1 cellular context compared by ENCODE assay signal in the genomic region with DNA sequence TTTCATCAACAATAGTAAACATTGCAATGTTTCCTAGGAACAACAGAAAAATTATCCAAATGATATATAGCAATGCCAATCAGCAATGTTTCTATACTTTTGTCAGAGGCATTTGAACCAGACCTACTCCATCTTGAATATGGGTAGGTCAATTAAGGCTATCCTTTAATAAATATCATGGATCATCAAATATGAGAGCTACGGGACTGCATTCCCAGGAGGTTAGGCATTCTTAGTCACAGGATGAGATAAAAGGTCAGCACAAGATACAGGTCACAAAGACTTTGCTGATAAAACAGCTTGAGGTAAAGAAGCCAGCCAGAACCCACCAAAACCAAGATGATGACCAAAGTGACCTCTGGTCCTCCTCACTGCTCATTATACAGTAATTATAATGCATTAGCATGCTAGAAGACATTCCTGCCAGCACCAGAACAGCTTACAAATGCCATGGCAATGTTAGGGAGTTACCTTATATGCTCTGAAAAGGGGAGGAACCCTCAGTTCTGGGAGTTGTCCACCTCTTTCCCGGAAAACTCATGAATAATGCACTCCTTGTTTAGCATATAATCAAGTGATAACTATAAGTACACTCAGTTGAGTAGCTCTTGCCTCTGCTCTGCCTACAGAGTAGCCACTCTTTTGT.
TF ChIP-seq lines count a peak whose summit lies in the region.

No MANE protein-coding gene starts in this region.

TF ChIP-seq in K562, 482 proteins besides CTCF, POLR2A, EP300 and RAD21 (continued from another document):
- TF ChIP-seq, protein P1, sequence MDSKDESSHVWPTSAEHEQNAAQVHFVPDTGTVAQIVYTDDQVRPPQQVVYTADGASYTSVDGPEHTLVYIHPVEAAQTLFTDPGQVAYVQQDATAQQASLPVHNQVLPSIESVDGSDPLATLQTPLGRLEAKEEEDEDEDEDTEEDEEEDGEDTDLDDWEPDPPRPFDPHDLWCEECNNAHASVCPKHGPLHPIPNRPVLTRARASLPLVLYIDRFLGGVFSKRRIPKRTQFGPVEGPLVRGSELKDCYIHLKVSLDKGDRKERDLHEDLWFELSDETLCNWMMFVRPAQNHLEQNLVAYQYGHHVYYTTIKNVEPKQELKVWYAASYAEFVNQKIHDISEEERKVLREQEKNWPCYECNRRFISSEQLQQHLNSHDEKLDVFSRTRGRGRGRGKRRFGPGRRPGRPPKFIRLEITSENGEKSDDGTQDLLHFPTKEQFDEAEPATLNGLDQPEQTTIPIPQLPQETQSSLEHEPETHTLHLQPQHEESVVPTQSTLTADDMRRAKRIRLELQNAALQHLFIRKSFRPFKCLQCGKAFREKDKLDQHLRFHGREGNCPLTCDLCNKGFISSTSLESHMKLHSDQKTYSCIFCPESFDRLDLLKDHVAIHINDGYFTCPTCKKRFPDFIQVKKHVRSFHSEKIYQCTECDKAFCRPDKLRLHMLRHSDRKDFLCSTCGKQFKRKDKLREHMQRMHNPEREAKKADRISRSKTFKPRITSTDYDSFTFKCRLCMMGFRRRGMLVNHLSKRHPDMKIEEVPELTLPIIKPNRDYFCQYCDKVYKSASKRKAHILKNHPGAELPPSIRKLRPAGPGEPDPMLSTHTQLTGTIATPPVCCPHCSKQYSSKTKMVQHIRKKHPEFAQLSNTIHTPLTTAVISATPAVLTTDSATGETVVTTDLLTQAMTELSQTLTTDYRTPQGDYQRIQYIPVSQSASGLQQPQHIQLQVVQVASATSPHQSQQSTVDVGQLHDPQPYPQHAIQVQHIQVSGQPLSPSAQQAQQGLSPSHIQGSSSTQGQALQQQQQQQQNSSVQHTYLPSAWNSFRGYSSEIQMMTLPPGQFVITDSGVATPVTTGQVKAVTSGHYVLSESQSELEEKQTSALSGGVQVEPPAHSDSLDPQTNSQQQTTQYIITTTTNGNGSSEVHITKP (IDR thresholded peaks at IDR 0.05; ENCODE audit: partially characterized antibody), result no peak
- TF ChIP-seq SREBF2 (CRISPR knock-in tag; IDR thresholded peaks at IDR 0.05) (no peak), CTBP1 (IDR thresholded peaks at IDR 0.05; ENCODE audit: borderline replicate concordance) (peak; percentile 85), ZBTB5 (IDR thresholded peaks at IDR 0.05) (no peak), PPARD (CRISPR knock-in tag; IDR thresholded peaks at IDR 0.05) (peak; percentile 78; the same call in 1 of the 2 replicates), FOXA3 (CRISPR knock-in tag; conservative IDR thresholded peaks at IDR 0.05 in 1 of 2, IDR thresholded peaks at IDR 0.05 in 1 of 2) (peak in 1 of 2 experiments; percentile 33; a peak in 1 of 4 replicates), ZFP1 (CRISPR knock-in tag; IDR thresholded peaks at IDR 0.05) (peak; percentile 80), ETS2 (tag; IDR thresholded peaks at IDR 0.05; ENCODE audit: borderline replicate concordance, poor library complexity, severe bottlenecking) (peak; percentile 67), JUN (IDR thresholded peaks at IDR 0.05; ENCODE audit: borderline replicate concordance, low read depth, low read length) (no peak), JUN (CRISPR knock-in tag; IDR thresholded peaks at IDR 0.05; ENCODE audit: borderline replicate concordance) (no peak), POLR2AphosphoS5 (IDR thresholded peaks at IDR 0.05; ENCODE audit: control insufficient read depth, insufficient read depth, low read depth, low read length) (no peak), ZNF395 (CRISPR knock-in tag; IDR thresholded peaks at IDR 0.05) (peak; percentile 85), GTF2A2 (tag; IDR thresholded peaks at IDR 0.05) (peak; percentile 93), ILK (tag; IDR thresholded peaks at IDR 0.05; ENCODE audit: borderline replicate concordance, low read depth) (peak; percentile 81; the same call in 1 of the 2 replicates), NFE2L1 (tag; IDR thresholded peaks at IDR 0.05; ENCODE audit: borderline replicate concordance, low read depth) (peak; percentile 74), TEAD4 (IDR thresholded peaks at IDR 0.05; ENCODE audit: low read length) (peak; percentile 32; the same call in 1 of the 2 replicates), TEAD4 (CRISPR knock-in tag; IDR thresholded peaks at IDR 0.05; ENCODE audit: borderline replicate concordance) (no peak), NCOA6 (IDR thresholded peaks at IDR 0.05) (peak; percentile 44; the same call in 1 of the 2 replicates), ZNF699 (CRISPR knock-in tag; IDR thresholded peaks at IDR 0.05; ENCODE audit: insufficient replicate concordance) (no peak), FOXK2 (conservative IDR thresholded peaks at IDR 0.05 in 1 of 2, IDR thresholded peaks at IDR 0.05 in 1 of 2; ENCODE audit: low read depth in 2 of 2) (peak in 1 of 2 experiments; percentile 64; a peak in 2 of 4 replicates), ESRRB (CRISPR knock-in tag; IDR thresholded peaks at IDR 0.05; ENCODE audit: borderline replicate concordance) (0 out of 2 replicates have a peak, but pooled peaks have one; percentile 58), ZNF76 (CRISPR knock-in tag; IDR thresholded peaks at IDR 0.05; ENCODE audit: borderline replicate concordance) (peak; percentile 89; the same call in 1 of the 2 replicates), CUX1 (CRISPR knock-in tag; IDR thresholded peaks at IDR 0.05) (peak; percentile 92; the same call in 1 of the 2 replicates), SRF (CRISPR knock-in tag; IDR thresholded peaks at IDR 0.05) (peak; percentile 58 to 93; a peak in 3 of 4 replicates), ZNF77 (CRISPR knock-in tag; IDR thresholded peaks at IDR 0.05) (no peak), ZNF445 (CRISPR knock-in tag; IDR thresholded peaks at IDR 0.05; ENCODE audit: low read depth) (peak; percentile 66; the same call in 1 of the 2 replicates)
